In the genomic region with DNA sequence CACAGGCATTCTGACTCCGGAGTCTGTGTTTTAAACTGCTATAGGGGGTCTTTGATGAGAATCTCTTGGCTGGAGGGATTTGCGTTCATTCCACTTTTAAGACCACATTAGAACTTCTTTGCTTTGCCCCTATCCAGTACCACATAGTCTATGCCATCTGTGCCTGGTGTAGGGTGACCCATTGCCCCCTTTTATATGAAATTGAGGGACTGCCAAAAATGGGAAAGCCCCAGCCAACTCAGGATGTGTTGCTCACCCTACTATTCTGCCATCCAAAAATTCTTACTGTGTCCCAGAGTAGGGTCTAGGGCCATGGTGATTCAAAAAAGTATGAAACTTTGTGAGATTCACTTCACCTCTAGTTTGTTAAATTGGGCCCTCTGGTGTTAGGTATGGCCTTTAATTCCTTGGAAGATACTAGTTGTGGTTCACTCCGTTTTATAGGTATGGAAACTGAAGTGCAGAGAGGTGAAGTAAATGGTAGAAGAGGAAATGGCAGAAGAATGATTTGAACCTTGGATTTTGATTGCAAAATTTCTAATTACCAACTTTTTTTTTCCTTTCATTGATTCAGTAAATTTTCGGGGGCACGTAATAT, we compare ENCODE assay signal across 8 cellular contexts. TPM values are rescaled to one million over a fixed set of nuclear protein-coding genes. Genes with fewer than 3 reads are reported as not detected.
A peak's percentile ranks its signal among the peaks of the same experiment; 100 is the strongest.
DNase-seq lines count a peak whose midpoint lies in the region; ATAC-seq and TF ChIP-seq lines count a peak whose summit lies in the region.

No MANE protein-coding gene starts in this region.

- H3K4me3 ChIP-seq in SK-N-SH (ENCODE audit: low read depth in 2 of 2, low read length in 1 of 2) (peak overlapping the region; percentile 88 to 97), iPS-15b (ENCODE audit: low read depth, low read length) (peak overlapping the region; percentile 97)

- TF ChIP-seq RAD21 in SK-N-SH (IDR thresholded peaks at IDR 0.05; ENCODE audit: low read length), result no peak

- H3K9me2 ChIP-seq in SK-N-SH, result no peaks in the 10 kb centered on the region

- H3K27ac Mint-ChIP-seq in activated CD8-positive, alpha-beta T cell treated with anti-CD3 and anti-CD28 coated beads for 36 hours, result no peak overlapping the region
- no peak overlapping the region for H3K27ac Mint-ChIP-seq in stimulated activated naive B cell treated with anti-CD40 and anti-IgM and Interleukin-4, amounts not matched to agents 10 μg/mL and 1 μg/mL and 100 μg/mL, for 72 hours

- DNase-seq in SK-N-SH, result no peak
- no peak for DNase-seq in activated CD8-positive, alpha-beta T cell treated with anti-CD3 and anti-CD28 coated beads for 36 hours
- DNase-seq in stimulated activated naive B cell treated with anti-CD40 and anti-IgM and Interleukin-4, amounts not matched to agents 10 μg/mL and 1 μg/mL and 100 μg/mL, for 72 hours, result no peak
- no peak for DNase-seq in COLO668 (lab: John Stamatoyannopoulos, UW; ENCODE audit: unreplicated experiment)
- no peak for DNase-seq in activated effector memory CD4-positive, alpha-beta T cell treated with Interleukin-2 at 50 U/mL for 16 hours

- H3K27me3 ChIP-seq in SK-N-SH (ENCODE audit: insufficient read depth), result no peaks in the 10 kb centered on the region
- H3K27me3 ChIP-seq in iPS-15b (ENCODE audit: control insufficient read depth, insufficient read depth, low read length), result no peaks in the 10 kb centered on the region

- H4K20me1 ChIP-seq in SK-N-SH (ENCODE audit: insufficient read depth), result no peaks in the 10 kb centered on the region; the same call in none of the 2 replicates

- H2AFZ ChIP-seq in SK-N-SH (ENCODE audit: low read depth), result no peak overlapping the region

- 83% methylated on average over 5 of the region's 5 CpGs for WGBS in SK-N-SH (ENCODE audit: low lambda C conversion rate)

- H3K4me2 ChIP-seq in SK-N-SH, result peak overlapping the region; percentile 88

- peaks cover 2% of the 10 kb centered on the region for H3F3A ChIP-seq in SK-N-SH (replicated peaks; ENCODE audit: insufficient read depth)

- peak overlapping the region in 1 of 2 experiments; percentile 88; a peak in 1 of 4 replicates for H3K27ac ChIP-seq in SK-N-SH (ENCODE audit: low read depth in 2 of 2, low read length in 1 of 2)

- peaks cover 60% of the 10 kb centered on the region for H3K79me2 ChIP-seq in SK-N-SH (ENCODE audit: insufficient read depth)

- CTCF ChIA-PET in SK-N-SH (lab: Yijun Ruan, JAX), result interaction anchor here (0.7 to 19.4 kb wide), 12 partner anchors 9 to 1961 kb away, joined by 3 to 499 read pairs (median 8); no protein-coding TSS in a partner anchor
- CTCF ChIA-PET in activated CD8-positive, alpha-beta T cell treated with anti-CD3 and anti-CD28 coated beads for 36 hours (lab: Charles Lee), result interaction anchor here (2.3 to 4.6 kb wide), 4 partner anchors 10 to 113 kb away, joined by 9 to 31 read pairs (median 20); no protein-coding TSS in a partner anchor

- H3K9ac ChIP-seq in SK-N-SH (peak overlapping the region; percentile 97), iPS-15b (ENCODE audit: low read depth, low read length) (peak overlapping the region; percentile 100)

- intact Hi-C loops in activated CD8-positive, alpha-beta T cell treated with anti-CD3 and anti-CD28 coated beads for 36 hours (cut with micrococcal nuclease), result no loop called here

- TF ChIP-seq EP300 in SK-N-SH (IDR thresholded peaks at IDR 0.05; ENCODE audit: borderline replicate concordance in 1 of 2, low read depth in 1 of 2, low read length in 1 of 2), result no peak

- POLR2A ChIA-PET in SK-N-SH (lab: Yijun Ruan, JAX), result no interaction called here
- POLR2A ChIA-PET in activated CD8-positive, alpha-beta T cell treated with anti-CD3 and anti-CD28 coated beads for 36 hours (lab: Charles Lee), result interaction anchor here (1.0 kb wide), 1 partner anchor 71 kb away, joined by 3 read pairs; no protein-coding TSS in a partner anchor

- peak overlapping the region; percentile 83 for H3K4me3 Mint-ChIP-seq in activated CD8-positive, alpha-beta T cell treated with anti-CD3 and anti-CD28 coated beads for 36 hours
- H3K4me3 Mint-ChIP-seq in stimulated activated naive B cell treated with anti-CD40 and anti-IgM and Interleukin-4, amounts not matched to agents 10 μg/mL and 1 μg/mL and 100 μg/mL, for 72 hours, result peak overlapping the region; percentile 37 to 98

- peak; percentile 32; the same call in 1 of the 2 replicates for TF ChIP-seq CTCF in SK-N-SH (IDR thresholded peaks at IDR 0.05)
- no peak for TF ChIP-seq CTCF in activated CD8-positive, alpha-beta T cell treated with anti-CD3 and anti-CD28 coated beads for 36 hours (IDR thresholded peaks at IDR 0.05)

- no peaks in the 10 kb centered on the region for H3K9me3 ChIP-seq in SK-N-SH
- no peaks in the 10 kb centered on the region for H3K9me3 ChIP-seq in iPS-15b (ENCODE audit: control insufficient read depth, insufficient read depth, low read length)

- H3K27me3 Mint-ChIP-seq in activated CD8-positive, alpha-beta T cell treated with anti-CD3 and anti-CD28 coated beads for 36 hours, result no peaks in the 10 kb centered on the region
- peaks cover 0 to 7% of the 10 kb centered on the region in 2 donors for H3K27me3 Mint-ChIP-seq in stimulated activated naive B cell treated with anti-CD40 and anti-IgM and Interleukin-4, amounts not matched to agents 10 μg/mL and 1 μg/mL and 100 μg/mL, for 72 hours

- peaks cover 37% of the 10 kb centered on the region for H3K4me1 Mint-ChIP-seq in activated CD8-positive, alpha-beta T cell treated with anti-CD3 and anti-CD28 coated beads for 36 hours (ENCODE audit: low read depth)
- peaks cover 26 to 36% of the 10 kb centered on the region in 2 donors for H3K4me1 Mint-ChIP-seq in stimulated activated naive B cell treated with anti-CD40 and anti-IgM and Interleukin-4, amounts not matched to agents 10 μg/mL and 1 μg/mL and 100 μg/mL, for 72 hours

- H3K36me3 Mint-ChIP-seq in activated CD8-positive, alpha-beta T cell treated with anti-CD3 and anti-CD28 coated beads for 36 hours (ENCODE audit: low read depth), result peaks cover 9% of the 10 kb centered on the region
- H3K36me3 Mint-ChIP-seq in stimulated activated naive B cell treated with anti-CD40 and anti-IgM and Interleukin-4, amounts not matched to agents 10 μg/mL and 1 μg/mL and 100 μg/mL, for 72 hours, result no peaks in the 10 kb centered on the region

- peaks cover 0 to 14% of the 10 kb centered on the region in 2 experiments for H3K36me3 ChIP-seq in SK-N-SH (replicated peaks in 1 of 2; ENCODE audit: control insufficient read depth in 1 of 2, insufficient read depth in 2 of 2, low read length in 1 of 2)
- no peaks in the 10 kb centered on the region for H3K36me3 ChIP-seq in iPS-15b (ENCODE audit: control insufficient read depth, insufficient read depth, low read length)

- no peaks in the 10 kb centered on the region for H3K9me3 Mint-ChIP-seq in activated CD8-positive, alpha-beta T cell treated with anti-CD3 and anti-CD28 coated beads for 36 hours
- H3K9me3 Mint-ChIP-seq in stimulated activated naive B cell treated with anti-CD40 and anti-IgM and Interleukin-4, amounts not matched to agents 10 μg/mL and 1 μg/mL and 100 μg/mL, for 72 hours, result no peaks in the 10 kb centered on the region

- H3K4me1 ChIP-seq in SK-N-SH (ENCODE audit: control insufficient read depth in 1 of 2, insufficient read depth in 2 of 2, low read depth in 1 of 2, low read length in 1 of 2) (peaks cover 5 to 9% of the 10 kb centered on the region in 2 experiments; a peak in 2 of 4 replicates), iPS-15b (ENCODE audit: control insufficient read depth, insufficient read depth, low read length) (peaks cover 3% of the 10 kb centered on the region)

- ATAC-seq in SK-N-SH treated with all-trans-retinoic acid at 6 μM for 48 hours (no peak), HG03025 (IDR thresholded peaks at IDR 0.05; ENCODE audit: low FRiP score, unreplicated experiment) (no peak)
- ATAC-seq in activated CD8-positive, alpha-beta T cell treated with anti-CD3 and anti-CD28 coated beads for 36 hours, result no peak
- ATAC-seq in stimulated activated naive B cell treated with anti-CD40 and anti-IgM and Interleukin-4, amounts not matched to agents 10 μg/mL and 1 μg/mL and 100 μg/mL, for 72 hours (replicated peaks), result no peak

TF ChIP-seq in SK-N-SH, 30 proteins besides CTCF, POLR2A, EP300 and RAD21 (continues in another document):
- TF ChIP-seq USF1 (IDR thresholded peaks at IDR 0.05; ENCODE audit: borderline replicate concordance, low read depth) (no peak), JUND (IDR thresholded peaks at IDR 0.05) (no peak), SIN3A (IDR thresholded peaks at IDR 0.05; ENCODE audit: borderline replicate concordance, low read depth, low read length) (no peak)

TF ChIP-seq in SK-N-SH treated with all-trans-retinoic acid at 6 μM for 48 hours, 23 proteins besides CTCF, POLR2A, EP300 and RAD21:
- TF ChIP-seq CSDC2 (CRISPR knock-in tag; IDR thresholded peaks at IDR 0.05) (no peak), ISL1 (CRISPR knock-in tag; IDR thresholded peaks at IDR 0.05) (no peak)
- TF ChIP-seq, protein P1, sequence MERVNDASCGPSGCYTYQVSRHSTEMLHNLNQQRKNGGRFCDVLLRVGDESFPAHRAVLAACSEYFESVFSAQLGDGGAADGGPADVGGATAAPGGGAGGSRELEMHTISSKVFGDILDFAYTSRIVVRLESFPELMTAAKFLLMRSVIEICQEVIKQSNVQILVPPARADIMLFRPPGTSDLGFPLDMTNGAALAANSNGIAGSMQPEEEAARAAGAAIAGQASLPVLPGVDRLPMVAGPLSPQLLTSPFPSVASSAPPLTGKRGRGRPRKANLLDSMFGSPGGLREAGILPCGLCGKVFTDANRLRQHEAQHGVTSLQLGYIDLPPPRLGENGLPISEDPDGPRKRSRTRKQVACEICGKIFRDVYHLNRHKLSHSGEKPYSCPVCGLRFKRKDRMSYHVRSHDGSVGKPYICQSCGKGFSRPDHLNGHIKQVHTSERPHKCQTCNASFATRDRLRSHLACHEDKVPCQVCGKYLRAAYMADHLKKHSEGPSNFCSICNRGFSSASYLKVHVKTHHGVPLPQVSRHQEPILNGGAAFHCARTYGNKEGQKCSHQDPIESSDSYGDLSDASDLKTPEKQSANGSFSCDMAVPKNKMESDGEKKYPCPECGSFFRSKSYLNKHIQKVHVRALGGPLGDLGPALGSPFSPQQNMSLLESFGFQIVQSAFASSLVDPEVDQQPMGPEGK (CRISPR knock-in tag; IDR thresholded peaks at IDR 0.05; ENCODE audit: borderline replicate concordance), result no peak

RNA-seq across cellular contexts. Expression of gene PFDN4, which starts 1.4 kb away (rescaled TPM):
- polyA plus RNA-seq in SK-N-SH (2012; rRNA removed), result 44.0 and 51.4 TPM in 2 replicates
- polyA plus RNA-seq in SK-N-SH (2012; cell fraction: cytosol; rRNA removed), result 76.2 and 158 TPM in 2 replicates
- 6.7 and 19.2 TPM in 2 replicates for polyA plus RNA-seq in SK-N-SH (2012; cell fraction: nucleus; rRNA removed)
- total RNA-seq in activated CD8-positive, alpha-beta T cell treated with anti-CD3 and anti-CD28 coated beads for 36 hours, result 10 to 100 TPM; 31.1 to 37.4 TPM

RNA-seq across cellular contexts. Expression of gene CYP24A1, which starts 35.5 kb away (rescaled TPM):
- polyA plus RNA-seq in SK-N-SH (2012; rRNA removed), result 8.8 and 9.1 TPM in 2 replicates
- 6.8 and 6.9 TPM in 2 replicates for polyA plus RNA-seq in SK-N-SH (2012; cell fraction: cytosol; rRNA removed)
- polyA plus RNA-seq in SK-N-SH (2012; cell fraction: nucleus; rRNA removed), result 9.5 and 17.7 TPM in 2 replicates
- total RNA-seq in activated CD8-positive, alpha-beta T cell treated with anti-CD3 and anti-CD28 coated beads for 36 hours, result not detected
